8 cellular contexts compared by ENCODE assay signal in genomic region chr5:111512026-111512405, GRCh38. TPM values are rescaled to one million over a fixed set of nuclear protein-coding genes. Genes with fewer than 3 reads are reported as not detected.
DNase-seq lines count a peak whose midpoint lies in the region; ATAC-seq, FAIRE-seq and TF ChIP-seq lines count a peak whose summit lies in the region.

No MANE protein-coding gene starts in this region.

- H3K9me3 Mint-ChIP-seq in activated CD4-positive, alpha-beta memory T cell treated with anti-CD3 and anti-CD28 coated beads for 36 hours = no peaks in the 10 kb centered on the region

- H3K9me3 ChIP-seq in A549 (no peaks in the 10 kb centered on the region), HUES6 (ENCODE audit: control insufficient read depth, insufficient read depth, low read depth, low read length) (no peaks in the 10 kb centered on the region)

- H3K4me2 ChIP-seq in A549 = peak overlapping the region; percentile 88

- peaks cover 3% of the 10 kb centered on the region for H3K36me3 Mint-ChIP-seq in activated CD4-positive, alpha-beta memory T cell treated with anti-CD3 and anti-CD28 coated beads for 36 hours

- TF ChIP-seq EP300 in A549 (IDR thresholded peaks at IDR 0.05) = no peak

- H3K4me3 Mint-ChIP-seq in activated CD4-positive, alpha-beta memory T cell treated with anti-CD3 and anti-CD28 coated beads for 36 hours = peak overlapping the region; percentile 88

- H3K27me3 ChIP-seq in HUES6 (ENCODE audit: control insufficient read depth, insufficient read depth, low read length) (no peaks in the 10 kb centered on the region), rectal smooth muscle tissue (ENCODE audit: control insufficient read depth, insufficient read depth, low read length) (no peaks in the 10 kb centered on the region)

- ATAC-seq in A549 (peak; percentile 72), Right ventricle myocardium superior (ENCODE audit: poor library complexity) (peak; percentile 25)

- H3K9ac ChIP-seq in HUES6 (ENCODE audit: low read length) = peak overlapping the region; percentile 93
- H3K9ac ChIP-seq in rectal smooth muscle tissue (ENCODE audit: low read length) = peak overlapping the region; percentile 78

- no peak for TF ChIP-seq POLR2A in A549 (IDR thresholded peaks at IDR 0.05; ENCODE audit: low read length)

- 1% methylated on average over 22 of the region's 25 CpGs for WGBS in A549 (ENCODE audit: missing lambda C conversion rate)

- H3K27ac Mint-ChIP-seq in activated CD4-positive, alpha-beta memory T cell treated with anti-CD3 and anti-CD28 coated beads for 36 hours = peak overlapping the region; percentile 94

- intact Hi-C loops in activated CD4-positive, alpha-beta memory T cell treated with anti-CD3 and anti-CD28 coated beads for 36 hours (cut with micrococcal nuclease) = loop anchor here (1.0 to 5.0 kb wide), 8 partner anchors 175 to 1823 kb away; partner anchors contain the start of genes MAN2A1, NREP, SLC25A46 and WDR36
- intact Hi-C loops in Right ventricle myocardium superior (cut with DNase I) = no loop called here

- CTCF ChIA-PET in A549 (lab: Yijun Ruan, JAX) = interaction anchor here (1.0 to 1.7 kb wide), 4 partner anchors 18 to 263 kb away, joined by 3 to 7 read pairs (median 4); no protein-coding TSS in a partner anchor
- CTCF ChIA-PET in activated CD4-positive, alpha-beta memory T cell treated with anti-CD3 and anti-CD28 coated beads for 36 hours (lab: Charles Lee) = interaction anchor here (0.7 to 3.6 kb wide), 3 partner anchors 19 to 233 kb away, joined by 3 to 41 read pairs (median 7); no protein-coding TSS in a partner anchor

- H3K27ac ChIP-seq in A549 (peak overlapping the region; percentile 77 to 91), HUES6 (ENCODE audit: low read depth, low read length) (peak overlapping the region; percentile 78; the same call in 1 of the 2 replicates), rectal smooth muscle tissue (ENCODE audit: low read depth, low read length) (peak overlapping the region; percentile 69)

- peaks cover 10% of the 10 kb centered on the region; the same call in 2 of the 3 replicates for H3K4me1 ChIP-seq in A549
- peaks cover 27% of the 10 kb centered on the region for H3K4me1 ChIP-seq in HUES6 (ENCODE audit: control insufficient read depth, insufficient read depth, low read length)
- H3K4me1 ChIP-seq in rectal smooth muscle tissue (ENCODE audit: control insufficient read depth, insufficient read depth, low read length) = peaks cover 5% of the 10 kb centered on the region

- TF ChIP-seq CTCF in A549 (IDR thresholded peaks at IDR 0.05) = no peak
- no peak for TF ChIP-seq CTCF in GM12875 (IDR thresholded peaks at IDR 0.05; ENCODE audit: borderline replicate concordance, insufficient read depth, low read depth, low read length)

- FAIRE-seq in A549 (lab: Jason Lieb, UNC) = no peak

- no peaks in the 10 kb centered on the region for H3K27me3 Mint-ChIP-seq in activated CD4-positive, alpha-beta memory T cell treated with anti-CD3 and anti-CD28 coated beads for 36 hours

- peak; percentile 26 to 34 for DNase-seq in A549 (ENCODE audit: low read depth in 1 of 2, low spot score in 1 of 2)
- no peak for DNase-seq in activated CD4-positive, alpha-beta memory T cell treated with anti-CD3 and anti-CD28 coated beads for 36 hours
- no peak for DNase-seq in Right ventricle myocardium superior
- no peak for DNase-seq in NCI-H1048 (lab: John Stamatoyannopoulos, UW)
- no peak for DNase-seq in COR-L47 (lab: John Stamatoyannopoulos, UW)

- POLR2A ChIA-PET in A549 (lab: Yijun Ruan, JAX) = no interaction called here
- POLR2A ChIA-PET in activated CD4-positive, alpha-beta memory T cell treated with anti-CD3 and anti-CD28 coated beads for 36 hours (lab: Charles Lee) = interaction anchor here (1.1 to 1.3 kb wide), 2 partner anchors 216 to 649 kb away, joined by 3 to 6 read pairs; no protein-coding TSS in a partner anchor

- peaks cover 2% of the 10 kb centered on the region; the same call in 1 of the 2 replicates for H3K36me3 ChIP-seq in HUES6 (ENCODE audit: control insufficient read depth, insufficient read depth, low read length)
- H3K36me3 ChIP-seq in rectal smooth muscle tissue (ENCODE audit: control insufficient read depth, insufficient read depth, low read length) = no peaks in the 10 kb centered on the region

- H3K4me3 ChIP-seq in A549 (peak overlapping the region; percentile 73), GM12875 (ENCODE audit: low read depth, low read length) (peak overlapping the region; percentile 91), HUES6 (ENCODE audit: low read depth, low read length) (peak overlapping the region; percentile 94), rectal smooth muscle tissue (ENCODE audit: low read length) (peak overlapping the region; percentile 98)

- TF ChIP-seq RAD21 in A549 (conservative IDR thresholded peaks at IDR 0.05 in 1 of 2, IDR thresholded peaks at IDR 0.05 in 1 of 2) = no peak

- H3K4me1 Mint-ChIP-seq in activated CD4-positive, alpha-beta memory T cell treated with anti-CD3 and anti-CD28 coated beads for 36 hours (ENCODE audit: low read depth) = peaks cover 40% of the 10 kb centered on the region

TF ChIP-seq in A549, 52 proteins besides CTCF, POLR2A, EP300 and RAD21:
- peak; percentile 43; the same call in 1 of the 2 replicates for TF ChIP-seq MAX (IDR thresholded peaks at IDR 0.05)
- TF ChIP-seq JUN (IDR thresholded peaks at IDR 0.05) = 0 out of 5 replicates have a peak, but pooled peaks of 1 of the 2 experiments have one; percentile 2
- TF ChIP-seq HDAC2 (IDR thresholded peaks at IDR 0.05) = 0 out of 2 replicates have a peak, but pooled peaks have one; percentile 61
- TF ChIP-seq, protein P1, sequence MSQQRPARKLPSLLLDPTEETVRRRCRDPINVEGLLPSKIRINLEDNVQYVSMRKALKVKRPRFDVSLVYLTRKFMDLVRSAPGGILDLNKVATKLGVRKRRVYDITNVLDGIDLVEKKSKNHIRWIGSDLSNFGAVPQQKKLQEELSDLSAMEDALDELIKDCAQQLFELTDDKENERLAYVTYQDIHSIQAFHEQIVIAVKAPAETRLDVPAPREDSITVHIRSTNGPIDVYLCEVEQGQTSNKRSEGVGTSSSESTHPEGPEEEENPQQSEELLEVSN (IDR thresholded peaks at IDR 0.05; ENCODE audit: borderline replicate concordance, low read depth) = peak; percentile 10; the same call in 1 of the 2 replicates
- no peak for TF ChIP-seq CEBPB (IDR thresholded peaks at IDR 0.05)
- TF ChIP-seq, protein P2, sequence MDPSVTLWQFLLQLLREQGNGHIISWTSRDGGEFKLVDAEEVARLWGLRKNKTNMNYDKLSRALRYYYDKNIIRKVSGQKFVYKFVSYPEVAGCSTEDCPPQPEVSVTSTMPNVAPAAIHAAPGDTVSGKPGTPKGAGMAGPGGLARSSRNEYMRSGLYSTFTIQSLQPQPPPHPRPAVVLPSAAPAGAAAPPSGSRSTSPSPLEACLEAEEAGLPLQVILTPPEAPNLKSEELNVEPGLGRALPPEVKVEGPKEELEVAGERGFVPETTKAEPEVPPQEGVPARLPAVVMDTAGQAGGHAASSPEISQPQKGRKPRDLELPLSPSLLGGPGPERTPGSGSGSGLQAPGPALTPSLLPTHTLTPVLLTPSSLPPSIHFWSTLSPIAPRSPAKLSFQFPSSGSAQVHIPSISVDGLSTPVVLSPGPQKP (IDR thresholded peaks at IDR 0.05; ENCODE audit: low read depth, low read length) = no peak
- TF ChIP-seq PHF8 (IDR thresholded peaks at IDR 0.05; ENCODE audit: borderline replicate concordance, low read depth) = peak; percentile 81; the same call in 1 of the 2 replicates
- no peak for TF ChIP-seq ZNF302 (CRISPR knock-in tag; IDR thresholded peaks at IDR 0.05)
TF ChIP-seq in A549: peak in this region for 5.

RNA-seq across cellular contexts. Expression of gene STARD4, which starts 0.3 kb away (rescaled TPM):
- polyA plus RNA-seq in A549 (2011; rRNA removed) (15.0 and 15.9 TPM in 2 replicates), A549 (2017; fragmentation: RNase III; extraction: RNeasy Plus Mini Kit Qiagen cat#74134 plus additional on column Dnase treatment) (6.9 to 14.0 TPM (median 12.8 TPM) in 3 replicates)
- 2.8 and 3.2 TPM in 2 replicates for polyA plus RNA-seq in A549 (2012; cell fraction: cytosol; rRNA removed)
- polyA plus RNA-seq in A549 (2012; cell fraction: nucleus; rRNA removed) = 1.0 and 2.9 TPM in 2 replicates
- polyA minus RNA-seq in A549 (2011; rRNA and poly(A)+ RNA removed) = 7.6 and 9.5 TPM in 2 replicates
- total RNA-seq in activated CD4-positive, alpha-beta memory T cell treated with anti-CD3 and anti-CD28 coated beads for 36 hours = 10 to 100 TPM; 49.5 to 49.9 TPM
- 2.0 TPM for total RNA-seq in Right ventricle myocardium superior

Comparison
In these comparisons a context has a peak if more than half of its experiments do, and no peak if none do; other contexts are left out.
1. DNase-seq: peak in A549 (2 of 2); none in activated CD4-positive, alpha-beta memory T cell treated with anti-CD3 and anti-CD28 coated beads for 36 hours (single experiment), Right ventricle myocardium superior (single experiment), NCI-H1048 (single experiment) and COR-L47 (single experiment).
2. RNA of gene STARD4, which starts 0.3 kb away (total RNA-seq): 49.5 to 49.9 TPM in activated CD4-positive, alpha-beta memory T cell treated with anti-CD3 and anti-CD28 coated beads for 36 hours; 2.0 TPM in Right ventricle myocardium superior (single experiment); every median in the first group is over 10 times any median in the second.
3. Peak in every context shown above with its lines, with median percentiles within 50 percentile points of each other: H3K27ac ChIP-seq and H3K4me3 ChIP-seq.